24 cellular contexts compared by ENCODE assay signal in genomic region chr11:112635338-112635737, GRCh38.
"Had no signal": no experiment of that assay in that cellular context is flagged by ENCODE, and none has a peak within 500 bp of the region (broad histone marks: within the 10 kb centered on the region; RNA-seq: fewer than 3 reads in every experiment).

No MANE protein-coding gene starts in this region.

- H3K9ac ChIP-seq: SK-N-SH had no signal

- ATAC-seq: activated CD4-positive, alpha-beta T cell treated with anti-CD3 and anti-CD28 coated beads for 36 hours; activated CD8-positive, alpha-beta T cell treated with anti-CD3 and anti-CD28 coated beads, Interleukin-2, amount 10 ng/mL, durations not matched to agents 7 days and 5 days; Panc1 had no signal

- DNase-seq: activated CD4-positive, alpha-beta T cell treated with anti-CD3 and anti-CD28 coated beads for 36 hours; activated CD4-positive, alpha-beta T cell treated with anti-CD3 and anti-CD28 coated beads, Interleukin-2, amount 10 ng/mL, durations not matched to agents 7 days and 5 days; activated CD4-positive, alpha-beta T cell treated with anti-CD3 and anti-CD28 coated beads, Interleukin-2, amount 50 U/mL, for 48 hours; activated CD8-positive, alpha-beta T cell treated with anti-CD3 and anti-CD28 coated beads, Interleukin-2, amount 10 ng/mL, durations not matched to agents 7 days and 5 days; activated gamma-delta T cell; activated naive CD4-positive, alpha-beta T cell treated with Interleukin-2 at 50 U/mL for 16 hours; activated naive CD8-positive, alpha-beta T cell treated with anti-CD3 and anti-CD28 coated beads, Interleukin-2, amount 10 ng/mL, durations not matched to agents 7 days and 5 days; activated T-cell treated with anti-CD3 and anti-CD28 coated beads, Interleukin-2, amount 50 U/mL, for 24 hours; brain microvascular endothelial cell; central memory CD4-positive, alpha-beta T cell; Kasumi-1; KG1; MG63; NCI-H1048; NCI-H1105 treated with DMSO at 0.1 percent for 48 hours; NCI-H1436; NCI-H1694; NCI-H1930; NCI-H2081 treated with DMSO at 0.1 percent for 48 hours; NCI-H226; NCI-H524; Right ventricle myocardium superior; SK-N-SH had no signal

- H3K9me3 ChIP-seq: SK-N-SH had no signal

- H3K4me3 ChIP-seq: MG63 had no signal

- H3K27me3 ChIP-seq: brain microvascular endothelial cell, MG63 had no signal

- H3K27ac ChIP-seq: brain microvascular endothelial cell had no signal

- H3K36me3 ChIP-seq: brain microvascular endothelial cell, MG63 had no signal
